ENCODE assay signal across 14 cellular contexts in genomic region chr13:28356506-28357064, GRCh38.
A peak's percentile ranks its signal among the peaks of the same experiment; 100 is the strongest.
DNase-seq lines count a peak whose midpoint lies in the region; ATAC-seq lines count a peak whose summit lies in the region.
"Had no signal": no experiment of that assay in that cellular context is flagged by ENCODE, and none has a peak within 500 bp of the region (broad histone marks: within the 10 kb centered on the region; RNA-seq: fewer than 3 reads in every experiment).

No MANE protein-coding gene starts in this region.

- no peak overlapping the region for H3K4me3 Mint-ChIP-seq in naive B cell
- H3K4me3 Mint-ChIP-seq: central memory CD8-positive, alpha-beta T cell; nephron had no signal

- H3K4me1 Mint-ChIP-seq in naive B cell: peaks cover 28 to 45% (median 35%) of the 10 kb centered on the region in 3 donors

- no peak for ATAC-seq in naive B cell (ENCODE audit: low read depth in 2 of 2)
- no peak for ATAC-seq in GM19351 (IDR thresholded peaks at IDR 0.05; ENCODE audit: unreplicated experiment)
- ATAC-seq: left colon had no signal

- DNase-seq in EH (ENCODE audit: low read depth): peak; percentile 57
- DNase-seq in adipocyte (ENCODE audit: low read depth): peak; percentile 54
- no peak for DNase-seq in naive B cell
- DNase-seq in NCI-H128 (lab: John Stamatoyannopoulos, UW; ENCODE audit: unreplicated experiment): no peak
- DNase-seq in HAP-1 (ENCODE audit: low spot score in 2 of 2): no peak
- DNase-seq: heart left ventricle, Kasumi-1, left colon, NCI-H1930, NCI-H524 treated with DMSO at 0.1 percent for 48 hours had no signal

- no peak overlapping the region for H3K4me3 ChIP-seq in adipocyte (ENCODE audit: low read length)
- H3K4me3 ChIP-seq in HAP-1: no peak overlapping the region
- H3K4me3 ChIP-seq: heart left ventricle had no signal

- no peaks in the 10 kb centered on the region for H3K27me3 ChIP-seq in adipocyte (replicated peaks; ENCODE audit: control insufficient read depth, insufficient read depth, low read length)
- no peaks in the 10 kb centered on the region for H3K27me3 ChIP-seq in HAP-1 (ENCODE audit: low read depth)

- in situ Hi-C loops in HAP-1 (cut with MboI; ENCODE audit: low sequenced_read_pairs): no loop called here

- no peak overlapping the region for H3K9ac ChIP-seq in adipocyte (ENCODE audit: low read length)

- H3K36me3 Mint-ChIP-seq in naive B cell: peaks cover 0 to 4% of the 10 kb centered on the region in 2 donors

- no peaks in the 10 kb centered on the region for H3K36me3 ChIP-seq in KOPT-K1 (ENCODE audit: insufficient read depth, low read length)
- no peaks in the 10 kb centered on the region for H3K36me3 ChIP-seq in adipocyte (ENCODE audit: control insufficient read depth, insufficient read depth, low read length, severe bottlenecking)
- no peaks in the 10 kb centered on the region for H3K36me3 ChIP-seq in HAP-1 (replicated peaks)

- peaks cover 0 to 2% (median 0%) of the 10 kb centered on the region in 7 donors for H3K9me3 Mint-ChIP-seq in naive B cell
- H3K9me3 Mint-ChIP-seq: central memory CD8-positive, alpha-beta T cell had no signal

- H3K27ac Mint-ChIP-seq in naive B cell: peak overlapping the region in 5 of 6 donors; percentile 11 to 76 (median 74)

- H3K9me3 ChIP-seq in KOPT-K1 (ENCODE audit: insufficient read depth, low read length, poor library complexity, severe bottlenecking): no peaks in the 10 kb centered on the region
- H3K9me3 ChIP-seq in adipocyte (ENCODE audit: control insufficient read depth, low read length): no peaks in the 10 kb centered on the region
- H3K9me3 ChIP-seq in HAP-1: no peaks in the 10 kb centered on the region

- H3K4me1 ChIP-seq in adipocyte (ENCODE audit: control insufficient read depth, insufficient read depth, low read length) (peaks cover 8% of the 10 kb centered on the region), HAP-1 (no peaks in the 10 kb centered on the region)

- no peaks in the 10 kb centered on the region for H3K27me3 Mint-ChIP-seq in naive B cell
- H3K27me3 Mint-ChIP-seq: central memory CD8-positive, alpha-beta T cell had no signal

- H3K27ac ChIP-seq in KOPT-K1 (ENCODE audit: low read depth, low read length, poor library complexity, severe bottlenecking): peak overlapping the region; percentile 76

Comparison
In these comparisons a context has a peak if more than half of its experiments do, and no peak if none do; other contexts are left out.
1. DNase-seq: peak in EH (single experiment) and adipocyte (single experiment); none in naive B cell (single experiment), NCI-H128 (single experiment) and HAP-1 (0 of 2).